Comparison of ENCODE assay signal across 1 cellular context in genomic region chr9:38061326-38061947, GRCh38.
TF ChIP-seq lines count a peak whose summit lies in the region.

No MANE protein-coding gene starts in this region.

TF ChIP-seq in GM23338, 12 proteins besides CTCF, POLR2A, EP300 and RAD21 (continued from another document):
- TF ChIP-seq, protein P1, sequence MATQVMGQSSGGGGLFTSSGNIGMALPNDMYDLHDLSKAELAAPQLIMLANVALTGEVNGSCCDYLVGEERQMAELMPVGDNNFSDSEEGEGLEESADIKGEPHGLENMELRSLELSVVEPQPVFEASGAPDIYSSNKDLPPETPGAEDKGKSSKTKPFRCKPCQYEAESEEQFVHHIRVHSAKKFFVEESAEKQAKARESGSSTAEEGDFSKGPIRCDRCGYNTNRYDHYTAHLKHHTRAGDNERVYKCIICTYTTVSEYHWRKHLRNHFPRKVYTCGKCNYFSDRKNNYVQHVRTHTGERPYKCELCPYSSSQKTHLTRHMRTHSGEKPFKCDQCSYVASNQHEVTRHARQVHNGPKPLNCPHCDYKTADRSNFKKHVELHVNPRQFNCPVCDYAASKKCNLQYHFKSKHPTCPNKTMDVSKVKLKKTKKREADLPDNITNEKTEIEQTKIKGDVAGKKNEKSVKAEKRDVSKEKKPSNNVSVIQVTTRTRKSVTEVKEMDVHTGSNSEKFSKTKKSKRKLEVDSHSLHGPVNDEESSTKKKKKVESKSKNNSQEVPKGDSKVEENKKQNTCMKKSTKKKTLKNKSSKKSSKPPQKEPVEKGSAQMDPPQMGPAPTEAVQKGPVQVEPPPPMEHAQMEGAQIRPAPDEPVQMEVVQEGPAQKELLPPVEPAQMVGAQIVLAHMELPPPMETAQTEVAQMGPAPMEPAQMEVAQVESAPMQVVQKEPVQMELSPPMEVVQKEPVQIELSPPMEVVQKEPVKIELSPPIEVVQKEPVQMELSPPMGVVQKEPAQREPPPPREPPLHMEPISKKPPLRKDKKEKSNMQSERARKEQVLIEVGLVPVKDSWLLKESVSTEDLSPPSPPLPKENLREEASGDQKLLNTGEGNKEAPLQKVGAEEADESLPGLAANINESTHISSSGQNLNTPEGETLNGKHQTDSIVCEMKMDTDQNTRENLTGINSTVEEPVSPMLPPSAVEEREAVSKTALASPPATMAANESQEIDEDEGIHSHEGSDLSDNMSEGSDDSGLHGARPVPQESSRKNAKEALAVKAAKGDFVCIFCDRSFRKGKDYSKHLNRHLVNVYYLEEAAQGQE (IDR thresholded peaks at IDR 0.05; ENCODE audit: unreplicated experiment), result no peak
- no peak for TF ChIP-seq CREB1 (CRISPR knock-in tag; IDR thresholded peaks at IDR 0.05; ENCODE audit: low read depth)
- no peak for TF ChIP-seq EZH2 (IDR thresholded peaks at IDR 0.05; ENCODE audit: low read depth, unreplicated experiment)
- TF ChIP-seq STAT1 (IDR thresholded peaks at IDR 0.05; ENCODE audit: unreplicated experiment), result no peak
- TF ChIP-seq NANOG (IDR thresholded peaks at IDR 0.05; ENCODE audit: borderline replicate concordance), result no peak
- TF ChIP-seq JUNB (IDR thresholded peaks at IDR 0.05; ENCODE audit: unreplicated experiment), result no peak
- TF ChIP-seq EZH2phosphoT487 (IDR thresholded peaks at IDR 0.05; ENCODE audit: unreplicated experiment), result no peak
